23 cellular contexts compared by ENCODE assay signal in the genomic region with DNA sequence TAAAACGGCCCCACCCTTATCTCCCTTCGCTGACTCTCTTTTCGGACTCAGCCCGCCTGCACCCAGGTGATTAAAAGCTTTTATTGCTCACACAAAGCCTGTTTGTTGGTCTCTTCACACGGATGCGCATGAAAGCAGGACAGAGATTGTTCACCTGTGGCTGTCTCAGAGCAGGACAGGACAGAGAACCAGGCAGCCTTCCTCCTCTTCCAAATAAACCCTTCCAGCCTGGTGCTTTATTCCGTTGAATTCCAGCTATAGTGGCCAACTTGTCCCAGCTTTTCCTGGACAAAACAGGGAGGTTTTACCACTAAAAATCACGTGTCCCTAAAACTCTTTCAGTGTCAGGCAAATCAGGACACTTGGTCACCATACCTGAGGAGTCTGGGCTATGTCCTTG. TPM values are rescaled to one million over a fixed set of nuclear protein-coding genes. Genes with fewer than 3 reads are reported as not detected.
"Had no signal": no experiment of that assay in that cellular context is flagged by ENCODE, and none has a peak within 500 bp of the region (broad histone marks: within the 10 kb centered on the region; RNA-seq: fewer than 3 reads in every experiment).

No MANE protein-coding gene starts in this region.

- H3K4me3 ChIP-seq: coronary artery, esophagus squamous epithelium, hepatocyte, tibial nerve had no signal

- H3K9me3 ChIP-seq: esophagus squamous epithelium, tibial nerve had no signal

- DNase-seq: activated CD4-positive, alpha-beta memory T cell treated with anti-CD3 and anti-CD28 coated beads, Interleukin-2, amount 10 ng/mL, durations not matched to agents 7 days and 5 days; activated gamma-delta T cell; central memory CD4-positive, alpha-beta T cell; esophagus squamous epithelium; occipital lobe; right cardiac atrium; small intestine; stimulated activated CD4-positive, alpha-beta T cell treated with anti-CD3 and anti-CD28 coated beads, Interleukin-4, amount 100 ng/mL, for 4 hours; stimulated activated naive CD4-positive, alpha-beta T cell treated with Interleukin-2 at 50 U/mL for 16 hours; substantia nigra had no signal

- H3K27ac Mint-ChIP-seq: activated CD4-positive, alpha-beta memory T cell treated with anti-CD3 and anti-CD28 coated beads, Interleukin-2, amount 10 ng/mL, durations not matched to agents 7 days and 5 days; activated CD4-positive, alpha-beta T cell treated with anti-CD3 and anti-CD28 coated beads for 36 hours; nephron had no signal

- H3K79me2 ChIP-seq: hepatocyte had no signal

- H3K4me1 ChIP-seq: esophagus squamous epithelium, tibial nerve had no signal

- H3K36me3 ChIP-seq: esophagus squamous epithelium, tibial nerve had no signal

- H3K4me3 Mint-ChIP-seq: activated CD4-positive, alpha-beta memory T cell treated with anti-CD3 and anti-CD28 coated beads, Interleukin-2, amount 10 ng/mL, durations not matched to agents 7 days and 5 days; activated CD4-positive, alpha-beta T cell treated with anti-CD3 and anti-CD28 coated beads for 36 hours; brain; nephron had no signal

- H3K36me3 Mint-ChIP-seq: activated naive CD4-positive, alpha-beta T cell treated with anti-CD3 and anti-CD28 coated beads, Interleukin-2, amount 50 U/mL, for 72 hours; brain had no signal

- H2AFZ ChIP-seq: hepatocyte had no signal

- H3K4me2 ChIP-seq: hepatocyte had no signal

- ATAC-seq: activated CD4-positive, alpha-beta T cell treated with anti-CD3 and anti-CD28 coated beads for 36 hours; activated naive CD4-positive, alpha-beta T cell treated with anti-CD3 and anti-CD28 coated beads, Interleukin-2, amount 50 U/mL, for 72 hours; right cardiac atrium had no signal

- H3K27me3 ChIP-seq: hepatocyte had no signal

- H3K4me1 Mint-ChIP-seq: activated CD4-positive, alpha-beta memory T cell treated with anti-CD3 and anti-CD28 coated beads, Interleukin-2, amount 10 ng/mL, durations not matched to agents 7 days and 5 days; activated CD4-positive, alpha-beta T cell treated with anti-CD3 and anti-CD28 coated beads for 36 hours; nephron had no signal

- H3K27ac ChIP-seq: coronary artery, esophagus squamous epithelium, hepatocyte, tibial nerve, VCaP had no signal

- FAIRE-seq: small intestine had no signal

- H3K9me3 Mint-ChIP-seq: activated CD4-positive, alpha-beta memory T cell treated with anti-CD3 and anti-CD28 coated beads, Interleukin-2, amount 10 ng/mL, durations not matched to agents 7 days and 5 days; brain; nephron had no signal

RNA-seq across cellular contexts. Expression of a gene that starts 9.5 kb away (rescaled TPM):
- total RNA-seq: activated CD4-positive, alpha-beta memory T cell treated with anti-CD3 and anti-CD28 coated beads, Interleukin-2, amount 10 ng/mL, durations not matched to agents 7 days and 5 days; activated naive CD4-positive, alpha-beta T cell treated with anti-CD3 and anti-CD28 coated beads, Interleukin-2, amount 50 U/mL, for 72 hours; esophagus squamous epithelium; fibroblast of villous mesenchyme; glomerular endothelial cell; hepatocyte; liver; mesenteric fat pad; occipital lobe; posterior vena cava; right cardiac atrium; tibial nerve had no signal
- polyA plus RNA-seq: hepatocyte, liver, right cardiac atrium, small intestine had no signal
